1 cellular context compared by ENCODE assay signal in genomic region chr1:155003227-155003765, GRCh38.
A peak's percentile ranks its signal among the peaks of the same experiment; 100 is the strongest.
TF ChIP-seq lines count a peak whose summit lies in the region.

No MANE protein-coding gene starts in this region.

TF ChIP-seq in HEK293, 187 proteins besides CTCF, POLR2A, EP300 and RAD21 (continued from another document):
- TF ChIP-seq PATZ1 (tag by site-specific recombination; IDR thresholded peaks at IDR 0.05) (0 out of 2 replicates have a peak, but pooled peaks have one; percentile 3), ZNF398 (tag by site-specific recombination; IDR thresholded peaks at IDR 0.05) (peak; percentile 89; the same call in 1 of the 2 replicates), ZBTB48 (tag by site-specific recombination; IDR thresholded peaks at IDR 0.05) (peak; percentile 59; the same call in 1 of the 2 replicates), ZNF366 (tag by site-specific recombination; conservative IDR thresholded peaks at IDR 0.05) (0 out of 2 replicates have a peak, but pooled peaks have one; percentile 13), ZNF670 (tag by site-specific recombination; IDR thresholded peaks at IDR 0.05; ENCODE audit: low read depth) (no peak), BCL11A (tag by site-specific recombination; IDR thresholded peaks at IDR 0.05; ENCODE audit: low read depth) (0 out of 2 replicates have a peak, but pooled peaks have one; percentile 53), OSR2 (tag by site-specific recombination; IDR thresholded peaks at IDR 0.05) (peak; percentile 70), ZNF600 (tag by site-specific recombination; IDR thresholded peaks at IDR 0.05) (0 out of 2 replicates have a peak, but pooled peaks have one; percentile 2), ZNF423 (tag by site-specific recombination; IDR thresholded peaks at IDR 0.05) (peak; percentile 70), GFI1B (tag by site-specific recombination; IDR thresholded peaks at IDR 0.05) (no peak), GLIS2 (tag by site-specific recombination; IDR thresholded peaks at IDR 0.05) (0 out of 2 replicates have a peak, but pooled peaks have one; percentile 10), ZNF24 (tag by site-specific recombination; IDR thresholded peaks at IDR 0.05) (0 out of 2 replicates have a peak, but pooled peaks have one; percentile 9), KLF10 (tag by site-specific recombination; IDR thresholded peaks at IDR 0.05) (peak; percentile 41; the same call in 1 of the 2 replicates), SALL2 (tag by site-specific recombination; IDR thresholded peaks at IDR 0.05; ENCODE audit: borderline replicate concordance) (no peak), ZEB2 (tag by site-specific recombination; IDR thresholded peaks at IDR 0.05) (peak; percentile 37; the same call in 1 of the 2 replicates), ZBTB44 (tag by site-specific recombination; IDR thresholded peaks at IDR 0.05) (0 out of 2 replicates have a peak, but pooled peaks have one; percentile 16), ZNF629 (tag by site-specific recombination; IDR thresholded peaks at IDR 0.05) (0 out of 2 replicates have a peak, but pooled peaks have one; percentile 12), ZNF274 (IDR thresholded peaks at IDR 0.05; ENCODE audit: low read length) (no peak), ZNF274 (tag by site-specific recombination; IDR thresholded peaks at IDR 0.05; ENCODE audit: borderline replicate concordance) (no peak)
- TF ChIP-seq, protein P1, sequence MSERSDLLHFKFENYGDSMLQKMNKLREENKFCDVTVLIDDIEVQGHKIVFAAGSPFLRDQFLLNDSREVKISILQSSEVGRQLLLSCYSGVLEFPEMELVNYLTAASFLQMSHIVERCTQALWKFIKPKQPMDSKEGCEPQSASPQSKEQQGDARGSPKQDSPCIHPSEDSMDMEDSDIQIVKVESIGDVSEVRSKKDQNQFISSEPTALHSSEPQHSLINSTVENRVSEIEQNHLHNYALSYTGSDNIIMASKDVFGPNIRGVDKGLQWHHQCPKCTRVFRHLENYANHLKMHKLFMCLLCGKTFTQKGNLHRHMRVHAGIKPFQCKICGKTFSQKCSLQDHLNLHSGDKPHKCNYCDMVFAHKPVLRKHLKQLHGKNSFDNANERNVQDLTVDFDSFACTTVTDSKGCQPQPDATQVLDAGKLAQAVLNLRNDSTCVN (tag by site-specific recombination; optimal IDR thresholded peaks at IDR 0.05), result peak; percentile 55
- TF ChIP-seq, protein P2, sequence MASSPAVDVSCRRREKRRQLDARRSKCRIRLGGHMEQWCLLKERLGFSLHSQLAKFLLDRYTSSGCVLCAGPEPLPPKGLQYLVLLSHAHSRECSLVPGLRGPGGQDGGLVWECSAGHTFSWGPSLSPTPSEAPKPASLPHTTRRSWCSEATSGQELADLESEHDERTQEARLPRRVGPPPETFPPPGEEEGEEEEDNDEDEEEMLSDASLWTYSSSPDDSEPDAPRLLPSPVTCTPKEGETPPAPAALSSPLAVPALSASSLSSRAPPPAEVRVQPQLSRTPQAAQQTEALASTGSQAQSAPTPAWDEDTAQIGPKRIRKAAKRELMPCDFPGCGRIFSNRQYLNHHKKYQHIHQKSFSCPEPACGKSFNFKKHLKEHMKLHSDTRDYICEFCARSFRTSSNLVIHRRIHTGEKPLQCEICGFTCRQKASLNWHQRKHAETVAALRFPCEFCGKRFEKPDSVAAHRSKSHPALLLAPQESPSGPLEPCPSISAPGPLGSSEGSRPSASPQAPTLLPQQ (tag by site-specific recombination; IDR thresholded peaks at IDR 0.05), result 0 out of 2 replicates have a peak, but pooled peaks have one; percentile 32
